10 cellular contexts compared by ENCODE assay signal in genomic region chr4:162241857-162242256, GRCh38.
"Had no signal": no experiment of that assay in that cellular context is flagged by ENCODE, and none has a peak within 500 bp of the region (broad histone marks: within the 10 kb centered on the region; RNA-seq: fewer than 3 reads in every experiment).

No MANE protein-coding gene starts in this region.

- H3K9me3 ChIP-seq: thyroid gland had no signal

- H3K36me3 ChIP-seq: breast epithelium, heart left ventricle, thyroid gland, uterus had no signal

- ATAC-seq: activated CD4-positive, CD25-positive, alpha-beta regulatory T cell treated with anti-CD3 and anti-CD28 coated beads, Interleukin-2, amount 50 U/mL, for 24 hours; heart left ventricle had no signal

- DNase-seq: activated CD4-positive, alpha-beta T cell treated with anti-CD3 and anti-CD28 coated beads, Interleukin-2, amount 50 U/mL, for 4 hours; activated effector memory CD4-positive, alpha-beta T cell treated with Interleukin-2 at 50 U/mL for 16 hours; activated T-cell treated with anti-CD3 and anti-CD28 coated beads, Interleukin-2, amount 50 U/mL, for 1 hour; effector CD4-positive, alpha-beta T cell; heart left ventricle; kidney; thyroid gland; uterus had no signal

- H3K27me3 ChIP-seq: breast epithelium, heart left ventricle, thyroid gland, uterus had no signal

- H3K4me3 ChIP-seq: breast epithelium, heart left ventricle, thyroid gland, uterus had no signal

- H3K4me1 ChIP-seq: breast epithelium, heart left ventricle, thyroid gland, uterus had no signal

- H3K27ac ChIP-seq: breast epithelium, heart left ventricle, thyroid gland, uterus had no signal
